ENCODE assay signal across 8 cellular contexts in genomic region chr9:101486693-101487442, GRCh38. TPM values are rescaled to one million over a fixed set of nuclear protein-coding genes. Genes with fewer than 3 reads are reported as not detected.
A peak's percentile ranks its signal among the peaks of the same experiment; 100 is the strongest.
DNase-seq lines count a peak whose midpoint lies in the region; ATAC-seq and TF ChIP-seq lines count a peak whose summit lies in the region.

No MANE protein-coding gene starts in this region.

- intact Hi-C loops in mammary epithelial cell (cut with micrococcal nuclease) (loop anchor here (2.0 kb wide), 1 partner anchor 22 kb away; no protein-coding TSS in a partner anchor), sciatic nerve (cut with DNase I) (no loop called here)

- H3K27ac ChIP-seq in mammary epithelial cell (ENCODE audit: insufficient read depth, low read depth, low read length): no peak overlapping the region
- H3K27ac ChIP-seq in iPS-18a (ENCODE audit: low read length): no peak overlapping the region

- dilution Hi-C loops in mammary epithelial cell (cut with HindIII; ENCODE audit: low sequenced_read_pairs): no loop called here

- peaks cover 3% of the 10 kb centered on the region for H3K27me3 ChIP-seq in mammary epithelial cell (ENCODE audit: insufficient read depth, low read length)
- peaks cover 9% of the 10 kb centered on the region for H3K27me3 ChIP-seq in iPS-18a (ENCODE audit: control insufficient read depth, insufficient read depth, low read length)

- H4K20me1 ChIP-seq in mammary epithelial cell (ENCODE audit: insufficient read depth, low read length): no peaks in the 10 kb centered on the region

- DNase-seq in activated CD4-positive, alpha-beta T cell treated with anti-CD3 and anti-CD28 coated beads, Interleukin-2, amount 50 U/mL, for 48 hours: peak; percentile 23 to 30
- DNase-seq in activated CD4-positive, alpha-beta T cell treated with anti-CD3 and anti-CD28 coated beads for 4 hours: no peak
- DNase-seq in NCI-H510A treated with DMSO at 0.1 percent for 48 hours (lab: John Stamatoyannopoulos, UW) (peak; percentile 93), mammary epithelial cell (peak; percentile 70), sciatic nerve (ENCODE audit: low spot score) (peak; percentile 67)

- WGBS in mammary epithelial cell (ENCODE audit: low coverage, missing lambda C conversion rate): 10% methylated on average over 8 of the region's 53 CpGs

- peak in 1 of 2 donors; percentile 11 for TF ChIP-seq CTCF in mammary epithelial cell (conservative IDR thresholded peaks at IDR 0.05 in 1 of 2, IDR thresholded peaks at IDR 0.05 in 1 of 2; ENCODE audit: extremely low read depth in 1 of 2, insufficient read depth in 1 of 2, low read depth in 1 of 2, low read length in 2 of 2)

- H3K4me3 ChIP-seq in mammary epithelial cell (replicated peaks in 1 of 3; ENCODE audit: insufficient read depth in 1 of 3, low read depth in 2 of 3, low read length in 3 of 3): peak overlapping the region; percentile 26 to 49 (median 48)
- H3K4me3 ChIP-seq in iPS-18a (ENCODE audit: low read length): peak overlapping the region; percentile 60

- no peaks in the 10 kb centered on the region for H3K9me3 ChIP-seq in mammary epithelial cell (replicated peaks; ENCODE audit: insufficient read depth, low read length)
- no peaks in the 10 kb centered on the region for H3K9me3 ChIP-seq in iPS-18a (ENCODE audit: control insufficient read depth, low read depth, low read length)

- H3K4me2 ChIP-seq in mammary epithelial cell (ENCODE audit: insufficient read depth, low read depth, low read length): peak overlapping the region; percentile 90

- ATAC-seq in sciatic nerve (peak; percentile 90), HG02798 (IDR thresholded peaks at IDR 0.05; ENCODE audit: poor library complexity, unreplicated experiment) (no peak), HG03469 (IDR thresholded peaks at IDR 0.05; ENCODE audit: unreplicated experiment) (no peak)

- in situ Hi-C loops in mammary epithelial cell (cut with MboI; ENCODE audit: low sequenced_read_pairs in 2 of 2): no loop called here

- no peak overlapping the region for H3K9ac ChIP-seq in mammary epithelial cell (ENCODE audit: insufficient read depth, low read length)
- peak overlapping the region; percentile 49 for H3K9ac ChIP-seq in iPS-18a (ENCODE audit: low read length)

- CTCF ChIA-PET in mammary epithelial cell (lab: Charles Lee; ENCODE audit: low non-redundant PET): no interaction called here

- H3K36me3 ChIP-seq in mammary epithelial cell (ENCODE audit: insufficient read depth, low read length): no peaks in the 10 kb centered on the region
- no peaks in the 10 kb centered on the region for H3K36me3 ChIP-seq in iPS-18a (ENCODE audit: control insufficient read depth, low read depth, low read length)

- H2AFZ ChIP-seq in mammary epithelial cell (ENCODE audit: low read depth, low read length): peak overlapping the region; percentile 86

- H3K4me1 ChIP-seq in mammary epithelial cell (ENCODE audit: insufficient read depth, low read length) (peaks cover 14% of the 10 kb centered on the region), iPS-18a (ENCODE audit: control insufficient read depth, low read depth, low read length) (peaks cover 12% of the 10 kb centered on the region)

- no TSS peak for BruUV-seq in mammary epithelial cell (replicated peaks; lab: Mats Ljungman, UMichigan)

- H3K79me2 ChIP-seq in mammary epithelial cell (ENCODE audit: insufficient read depth, low read length): no peaks in the 10 kb centered on the region

RNA-seq across cellular contexts. Expression of gene RNF20, which starts 46.8 kb away (rescaled TPM):
- 10 to 100 TPM; 24.8 to 35.2 TPM for total RNA-seq in mammary epithelial cell
- 12.5 TPM for polyA plus RNA-seq in mammary epithelial cell
- 111 TPM for polyA minus RNA-seq in mammary epithelial cell
- total RNA-seq in sciatic nerve: 59.2 TPM

RNA-seq across cellular contexts. Expression of gene ALDOB, which starts 51.3 kb away (rescaled TPM):
- not detected for total RNA-seq in mammary epithelial cell
- not detected for polyA plus RNA-seq in mammary epithelial cell
- not detected for polyA minus RNA-seq in mammary epithelial cell
- total RNA-seq in sciatic nerve: not detected

Comparison
In these comparisons a context has a peak if more than half of its experiments do, and no peak if none do; other contexts are left out.
1. DNase-seq: peak in activated CD4-positive, alpha-beta T cell treated with anti-CD3 and anti-CD28 coated beads, Interleukin-2, amount 50 U/mL, for 48 hours (2 of 2), NCI-H510A treated with DMSO at 0.1 percent for 48 hours (single experiment), mammary epithelial cell (single experiment) and sciatic nerve (single experiment); none in activated CD4-positive, alpha-beta T cell treated with anti-CD3 and anti-CD28 coated beads for 4 hours (0 of 2).